23 cellular contexts compared by ENCODE assay signal in genomic region chr3:49556500-49557275, GRCh38. TPM values are rescaled to one million over a fixed set of nuclear protein-coding genes. Genes with fewer than 3 reads are reported as not detected.
DNase-seq lines count a peak whose midpoint lies in the region; TF ChIP-seq lines count a peak whose summit lies in the region.
"Had no signal": no experiment of that assay in that cellular context is flagged by ENCODE, and none has a peak within 500 bp of the region (broad histone marks: within the 10 kb centered on the region; RNA-seq: fewer than 3 reads in every experiment).

No MANE protein-coding gene starts in this region.

- H3K4me3 Mint-ChIP-seq in type B pancreatic cell, result peak overlapping the region; percentile 77
- no peak overlapping the region for H3K4me3 Mint-ChIP-seq in activated CD4-positive, alpha-beta memory T cell treated with anti-CD3 and anti-CD28 coated beads, Interleukin-2, amount 10 ng/mL, durations not matched to agents 7 days and 5 days

- CTCF ChIA-PET in activated CD4-positive, alpha-beta memory T cell treated with anti-CD3 and anti-CD28 coated beads, Interleukin-2, amount 10 ng/mL, durations not matched to agents 7 days and 5 days (lab: Charles Lee), result interaction anchor here (1.4 to 2.6 kb wide), 4 partner anchors 17 to 115 kb away, joined by 5 to 14 read pairs (median 9); no protein-coding TSS in a partner anchor

- H3K79me2 ChIP-seq in neural cell (replicated peaks; ENCODE audit: insufficient read depth, low read length), result peaks cover 64% of the 10 kb centered on the region

- H3K4me2 ChIP-seq in neural cell (ENCODE audit: low read length), result peak overlapping the region; percentile 100
- H3K4me2 ChIP-seq: BLaER1 treated with 17β-estradiol and CSF1 and Interleukin-3, amounts not matched to agents 10 nM and 100 nM; SK-N-SH had no signal

- TF ChIP-seq CTCF in neural cell (IDR thresholded peaks at IDR 0.05; ENCODE audit: poor library complexity, severe bottlenecking) (no peak), type B pancreatic cell (conservative IDR thresholded peaks at IDR 0.05) (no peak)

- H2AFZ ChIP-seq in neural cell (ENCODE audit: low read depth, low read length), result no peak overlapping the region

- peak overlapping the region; percentile 93 for H3K9ac ChIP-seq in neural cell (ENCODE audit: low read length)
- H3K9ac ChIP-seq: BLaER1 treated with 17β-estradiol and CSF1 and Interleukin-3, amounts not matched to agents 10 nM and 100 nM; SK-N-SH had no signal

- H3K27ac ChIP-seq in cingulate gyrus (ENCODE audit: low read depth, low read length), result peak overlapping the region; percentile 72
- no peak overlapping the region for H3K27ac ChIP-seq in neural cell (ENCODE audit: low read length)
- H3K27ac ChIP-seq: BLaER1 treated with 17β-estradiol and CSF1 and Interleukin-3, amounts not matched to agents 10 nM and 100 nM had no signal

- H3K4me3 ChIP-seq in neural cell (ENCODE audit: low read length), result peak overlapping the region; percentile 99
- H3K4me3 ChIP-seq: BLaER1 treated with 17β-estradiol and CSF1 and Interleukin-3, amounts not matched to agents 10 nM and 100 nM; GM12878 had no signal

- no peaks in the 10 kb centered on the region for H3K27me3 ChIP-seq in neural cell (ENCODE audit: insufficient read depth, low read depth, low read length)

- no peaks in the 10 kb centered on the region for H3K9me2 ChIP-seq in neural cell (ENCODE audit: insufficient read depth, low read length)
- H3K9me2 ChIP-seq: SK-N-SH had no signal

- no peaks in the 10 kb centered on the region for H3F3A ChIP-seq in neural cell (ENCODE audit: insufficient read depth, low read length, poor library complexity, severe bottlenecking)

- TF ChIP-seq RAD21 in neural cell (conservative IDR thresholded peaks at IDR 0.05), result no peak

- no peaks in the 10 kb centered on the region for H3K9me3 Mint-ChIP-seq in type B pancreatic cell
- no peaks in the 10 kb centered on the region for H3K9me3 Mint-ChIP-seq in activated CD4-positive, alpha-beta memory T cell treated with anti-CD3 and anti-CD28 coated beads, Interleukin-2, amount 10 ng/mL, durations not matched to agents 7 days and 5 days

- POLR2A ChIA-PET in activated CD4-positive, alpha-beta memory T cell treated with anti-CD3 and anti-CD28 coated beads, Interleukin-2, amount 10 ng/mL, durations not matched to agents 7 days and 5 days (lab: Charles Lee), result interaction anchor here (0.6 to 1.0 kb wide), 3 partner anchors 9 to 106 kb away, joined by 3 read pairs; no protein-coding TSS in a partner anchor

- H3K27ac Mint-ChIP-seq in type B pancreatic cell, result no peak overlapping the region
- no peak overlapping the region for H3K27ac Mint-ChIP-seq in activated CD4-positive, alpha-beta memory T cell treated with anti-CD3 and anti-CD28 coated beads, Interleukin-2, amount 10 ng/mL, durations not matched to agents 7 days and 5 days
- H3K27ac Mint-ChIP-seq: CD4-positive, alpha-beta memory T cell had no signal

- TF ChIP-seq EP300 in neural cell (conservative IDR thresholded peaks at IDR 0.05; ENCODE audit: poor library complexity, severe bottlenecking), result no peak

- peaks cover 13% of the 10 kb centered on the region for H3K4me1 Mint-ChIP-seq in type B pancreatic cell (ENCODE audit: unreplicated experiment)
- peaks cover 27% of the 10 kb centered on the region for H3K4me1 Mint-ChIP-seq in activated CD4-positive, alpha-beta memory T cell treated with anti-CD3 and anti-CD28 coated beads, Interleukin-2, amount 10 ng/mL, durations not matched to agents 7 days and 5 days

- no peaks in the 10 kb centered on the region for H4K20me1 ChIP-seq in neural cell (ENCODE audit: insufficient read depth)

- peaks cover 32% of the 10 kb centered on the region for H3K27me3 Mint-ChIP-seq in type B pancreatic cell
- peaks cover 58% of the 10 kb centered on the region for H3K27me3 Mint-ChIP-seq in activated CD4-positive, alpha-beta memory T cell treated with anti-CD3 and anti-CD28 coated beads, Interleukin-2, amount 10 ng/mL, durations not matched to agents 7 days and 5 days

- no peaks in the 10 kb centered on the region for H3K9me3 ChIP-seq in neural cell (ENCODE audit: low read length)
- H3K9me3 ChIP-seq: Caco-2, SK-N-SH had no signal

- peaks cover 15% of the 10 kb centered on the region for H3K36me3 ChIP-seq in neural cell (ENCODE audit: insufficient read depth, low read length)
- H3K36me3 ChIP-seq: BLaER1 treated with 17β-estradiol and CSF1 and Interleukin-3, amounts not matched to agents 10 nM and 100 nM had no signal

- DNase-seq in G401 (ENCODE audit: low spot score) (peak; percentile 62), type B pancreatic cell (ENCODE audit: extremely low spot score, unreplicated experiment) (no peak), COLO829 (ENCODE audit: low spot score) (no peak), NCI-H2196 (lab: John Stamatoyannopoulos, UW; ENCODE audit: unreplicated experiment) (no peak)
- no peak for DNase-seq in activated CD4-positive, alpha-beta memory T cell treated with anti-CD3 and anti-CD28 coated beads, Interleukin-2, amount 10 ng/mL, durations not matched to agents 7 days and 5 days
- DNase-seq: Caco-2; CD4-positive, alpha-beta memory T cell; GDM1; KBM-7; MV-4-11; NCI-H1105 treated with DMSO at 0.1 percent for 48 hours; NCI-H146; NCI-H1930; NCI-H2107; NCI-H446; NCI-H524 treated with DMSO at 0.1 percent for 48 hours; NCI-H774; SIG-M5; SK-N-SH had no signal

- H3K36me3 Mint-ChIP-seq in type B pancreatic cell, result no peaks in the 10 kb centered on the region
- no peaks in the 10 kb centered on the region for H3K36me3 Mint-ChIP-seq in activated CD4-positive, alpha-beta memory T cell treated with anti-CD3 and anti-CD28 coated beads, Interleukin-2, amount 10 ng/mL, durations not matched to agents 7 days and 5 days (ENCODE audit: low read depth)
- H3K36me3 Mint-ChIP-seq: CD4-positive, alpha-beta memory T cell had no signal

- in situ Hi-C loops in G401 (cut with HindIII; ENCODE audit: low sequenced_read_pairs), result loop anchor here (10.0 kb wide), 1 partner anchor 108 kb away; no protein-coding TSS in a partner anchor

TF ChIP-seq in neural cell, 6 proteins besides CTCF, POLR2A, EP300 and RAD21:
- TF ChIP-seq MXI1 (conservative IDR thresholded peaks at IDR 0.05; ENCODE audit: poor library complexity, severe bottlenecking) (no peak), SMC3 (conservative IDR thresholded peaks at IDR 0.05; ENCODE audit: poor library complexity) (no peak), POLR2AphosphoS5 (IDR thresholded peaks at IDR 0.05) (no peak), TAF1 (IDR thresholded peaks at IDR 0.05; ENCODE audit: low read depth) (no peak), EZH2 (IDR thresholded peaks at IDR 0.05; ENCODE audit: borderline replicate concordance, insufficient read depth, low read length, poor library complexity, severe bottlenecking) (no peak), REST (IDR thresholded peaks at IDR 0.05; ENCODE audit: borderline replicate concordance) (no peak)

RNA-seq across cellular contexts. Expression of gene BSN, which starts 2.4 kb away (rescaled TPM):
- 0.24 and 0.31 TPM in 2 replicates for total RNA-seq in G401 (2014; rRNA removed; shearing (Covaris generic))
- 2.0 and 3.0 TPM in 2 replicates for polyA plus RNA-seq in neural cell
- polyA minus RNA-seq in neural cell, result 17.5 and 21.5 TPM in 2 replicates
- 3.9 and 4.0 TPM in 2 replicates for total RNA-seq in type B pancreatic cell (ENCODE audit: low replicate concordance)
- under 1 TPM; 0.03 to 0.05 TPM for total RNA-seq in activated CD4-positive, alpha-beta memory T cell treated with anti-CD3 and anti-CD28 coated beads, Interleukin-2, amount 10 ng/mL, durations not matched to agents 7 days and 5 days
